8 cellular contexts compared by ENCODE assay signal in genomic region chr19:17996826-17997316, GRCh38. TPM values are rescaled to one million over a fixed set of nuclear protein-coding genes. Genes with fewer than 3 reads are reported as not detected.
DNase-seq lines count a peak whose midpoint lies in the region; ATAC-seq and TF ChIP-seq lines count a peak whose summit lies in the region.

No MANE protein-coding gene starts in this region.

- peak; percentile 47 for ATAC-seq in HG02798 (IDR thresholded peaks at IDR 0.05; ENCODE audit: poor library complexity, unreplicated experiment)
- peak; percentile 79 for ATAC-seq in lung (ENCODE audit: insufficient read depth, low FRiP score)
- ATAC-seq in HG02970 (IDR thresholded peaks at IDR 0.05; ENCODE audit: low FRiP score, unreplicated experiment), result no peak

- no peaks in the 10 kb centered on the region for H3K4me1 ChIP-seq in lung (ENCODE audit: control insufficient read depth in 2 of 2, insufficient read depth in 2 of 2, low read length in 2 of 2)

- no peak overlapping the region for H3K4me3 Mint-ChIP-seq in Calu3 (ENCODE audit: low read depth, unreplicated experiment)
- no peak overlapping the region for H3K4me3 Mint-ChIP-seq in dendritic cell treated with granulocyte-macrophage colony-stimulating factor and Interleukin-4, amounts not matched to agents 40 ng/mL and 50 ng/mL, for 4 days

- no peaks in the 10 kb centered on the region for H3K9me3 ChIP-seq in lung (ENCODE audit: control insufficient read depth in 2 of 2, insufficient read depth in 1 of 2, low read length in 1 of 2)

- no peaks in the 10 kb centered on the region for H3K27me3 ChIP-seq in lung (ENCODE audit: control insufficient read depth, insufficient read depth)

- H3K36me3 ChIP-seq in lung (ENCODE audit: control insufficient read depth in 2 of 2, insufficient read depth in 2 of 2, low read length in 2 of 2), result no peaks in the 10 kb centered on the region

- H3K27ac Mint-ChIP-seq in Calu3 (ENCODE audit: unreplicated experiment), result no peak overlapping the region
- peak overlapping the region; percentile 91 for H3K27ac Mint-ChIP-seq in dendritic cell treated with granulocyte-macrophage colony-stimulating factor and Interleukin-4, amounts not matched to agents 40 ng/mL and 50 ng/mL, for 4 days

- peaks cover 8% of the 10 kb centered on the region for H3K4me1 Mint-ChIP-seq in Calu3 (ENCODE audit: low read depth, unreplicated experiment)
- H3K4me1 Mint-ChIP-seq in dendritic cell treated with granulocyte-macrophage colony-stimulating factor and Interleukin-4, amounts not matched to agents 40 ng/mL and 50 ng/mL, for 4 days (ENCODE audit: low read depth), result peaks cover 44% of the 10 kb centered on the region

- no TSS peak for BruUV-seq in Calu3 (replicated peaks; lab: Mats Ljungman, UMichigan)

- WGBS in lung, 2 donors, result 13 to 16% methylated on average over 12 to 15 of the region's 15 CpGs

- CTCF ChIA-PET in Calu3 (lab: Charles Lee), result interaction anchor here (3.5 kb wide), 1 partner anchor 59 kb away, joined by 29 read pairs; no protein-coding TSS in a partner anchor

- no peak overlapping the region for H3K4me3 ChIP-seq in lung

- H3K36me3 Mint-ChIP-seq in Calu3 (ENCODE audit: insufficient read depth, unreplicated experiment), result peaks cover 21% of the 10 kb centered on the region
- H3K36me3 Mint-ChIP-seq in dendritic cell treated with granulocyte-macrophage colony-stimulating factor and Interleukin-4, amounts not matched to agents 40 ng/mL and 50 ng/mL, for 4 days (ENCODE audit: low read depth), result peaks cover 6% of the 10 kb centered on the region

- peak; percentile 84 for TF ChIP-seq CTCF in Calu3 (IDR thresholded peaks at IDR 0.05; ENCODE audit: unreplicated experiment)
- TF ChIP-seq CTCF in lung (IDR thresholded peaks at IDR 0.05; ENCODE audit: control extremely low read depth, extremely low read depth), result peak; percentile 99

- H3K9me3 Mint-ChIP-seq in Calu3 (ENCODE audit: low read depth, unreplicated experiment), result no peaks in the 10 kb centered on the region
- H3K9me3 Mint-ChIP-seq in dendritic cell treated with granulocyte-macrophage colony-stimulating factor and Interleukin-4, amounts not matched to agents 40 ng/mL and 50 ng/mL, for 4 days, result no peaks in the 10 kb centered on the region

- intact Hi-C loops in Calu3 (cut with micrococcal nuclease; ENCODE audit: unreplicated experiment), result loop anchor here (1.0 kb wide), 1 partner anchor 59 kb away; no protein-coding TSS in a partner anchor
- intact Hi-C loops in dendritic cell treated with granulocyte-macrophage colony-stimulating factor and Interleukin-4, amounts not matched to agents 40 ng/mL and 50 ng/mL, for 4 days (cut with micrococcal nuclease), result loop anchor here (1.0 to 5.0 kb wide), 3 partner anchors 51 to 140 kb away; partner anchors contain the start of gene RPL18A

- no peaks in the 10 kb centered on the region for H3K27me3 Mint-ChIP-seq in Calu3 (ENCODE audit: unreplicated experiment)
- H3K27me3 Mint-ChIP-seq in dendritic cell treated with granulocyte-macrophage colony-stimulating factor and Interleukin-4, amounts not matched to agents 40 ng/mL and 50 ng/mL, for 4 days, result peaks cover 16% of the 10 kb centered on the region

- DNase-seq in Calu3, result peak; percentile 87
- DNase-seq in NCI-H774 (lab: John Stamatoyannopoulos, UW), result peak; percentile 54
- DNase-seq in activated CD4-positive, alpha-beta T cell treated with anti-CD3 and anti-CD28 coated beads, Interleukin-2, amount 50 U/mL, for 48 hours, result peak; percentile 93 to 94
- peak; percentile 88 for DNase-seq in lung (ENCODE audit: low spot score)
- peak; percentile 77 for DNase-seq in stimulated activated CD8-positive, alpha-beta memory T cell treated with anti-CD3 and anti-CD28 coated beads, Interleukin-15, amount 100 ng/mL, for 1 hour (ENCODE audit: low read depth)

- no peak overlapping the region for H3K27ac ChIP-seq in lung (ENCODE audit: low read depth in 1 of 2, low read length in 1 of 2)

RNA-seq across cellular contexts. Expression of gene ARRDC2, which starts 11.1 kb away (rescaled TPM):
- total RNA-seq in Calu3 (2022) (15.8 and 23.0 TPM in 2 replicates), lung (10 to 100 TPM; 19.4 to 50.0 TPM)
- polyA plus RNA-seq in lung, result 10 to 100 TPM; 47.6 to 62.2 TPM

RNA-seq across cellular contexts. Expression of gene KCNN1, which starts 30.0 kb away (rescaled TPM):
- total RNA-seq in Calu3 (2022) (not detected in 2 replicates), lung (under 1 TPM in 1 of 2 donors, not detected in 1; 0.60 TPM)
- polyA plus RNA-seq in lung, result under 1 TPM; 0.14 to 0.19 TPM
